In the genomic region with DNA sequence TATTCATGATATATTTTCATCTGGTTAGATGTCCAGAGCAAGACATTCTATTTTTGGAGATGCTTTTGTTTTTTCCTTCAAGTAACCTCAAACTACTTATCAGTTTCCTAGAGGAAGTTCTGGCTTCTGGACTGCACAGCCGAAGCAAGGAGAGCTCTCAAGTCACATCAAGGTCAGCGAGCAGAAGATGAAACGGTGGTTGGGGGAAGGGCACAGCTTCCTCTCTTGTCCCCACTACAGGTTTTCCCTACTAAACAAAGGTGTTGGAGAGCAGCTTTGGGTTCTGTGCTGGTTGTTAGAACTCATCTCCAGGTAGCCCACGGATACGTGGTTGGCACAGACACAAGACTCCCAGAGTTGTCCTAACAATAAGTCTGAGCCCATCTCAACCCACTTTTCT, we compare ENCODE assay signal across 1 cellular context.
TF ChIP-seq lines count a peak whose summit lies in the region.

No MANE protein-coding gene starts in this region.

TF ChIP-seq in endothelial cell of umbilical vein, 7 proteins besides CTCF, POLR2A, EP300 and RAD21:
- TF ChIP-seq FOS (IDR thresholded peaks at IDR 0.05; ENCODE audit: borderline replicate concordance, insufficient read depth, low read length) = no peak
- TF ChIP-seq, protein P1, sequence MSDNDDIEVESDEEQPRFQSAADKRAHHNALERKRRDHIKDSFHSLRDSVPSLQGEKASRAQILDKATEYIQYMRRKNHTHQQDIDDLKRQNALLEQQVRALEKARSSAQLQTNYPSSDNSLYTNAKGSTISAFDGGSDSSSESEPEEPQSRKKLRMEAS (IDR thresholded peaks at IDR 0.05; ENCODE audit: insufficient read depth, insufficient read length) = no peak
- no peak for TF ChIP-seq JUN (IDR thresholded peaks at IDR 0.05; ENCODE audit: borderline replicate concordance, insufficient read depth, insufficient read length, low read depth)
- TF ChIP-seq EZH2 (IDR thresholded peaks at IDR 0.05; ENCODE audit: borderline replicate concordance, low read depth, low read length, severe bottlenecking) = no peak
- no peak for TF ChIP-seq POLR2AphosphoS5 (IDR thresholded peaks at IDR 0.05; ENCODE audit: insufficient read depth, low read depth, low read length)
- no peak for TF ChIP-seq MYC (IDR thresholded peaks at IDR 0.05; ENCODE audit: low read depth, low read length)
- TF ChIP-seq GATA2 (IDR thresholded peaks at IDR 0.05; ENCODE audit: insufficient read depth, insufficient read length, low read depth, low read length) = no peak
